ENCODE assay signal across 8 cellular contexts in genomic region chr17:76547183-76547641, GRCh38. TPM values are rescaled to one million over a fixed set of nuclear protein-coding genes. Genes with fewer than 3 reads are reported as not detected.
DNase-seq lines count a peak whose midpoint lies in the region; ATAC-seq and TF ChIP-seq lines count a peak whose summit lies in the region.

No MANE protein-coding gene starts in this region.

- H3K9me3 ChIP-seq in CD4-positive, alpha-beta memory T cell (ENCODE audit: control insufficient read depth in 1 of 2, low read length in 2 of 2), result no peaks in the 10 kb centered on the region

- no peaks in the 10 kb centered on the region for H3K9me3 Mint-ChIP-seq in CD4-positive, alpha-beta memory T cell
- no peaks in the 10 kb centered on the region for H3K9me3 Mint-ChIP-seq in activated naive CD4-positive, alpha-beta T cell treated with anti-CD3 and anti-CD28 coated beads, Interleukin-2, amount 50 U/mL, for 72 hours

- peak overlapping the region in 1 of 7 donors; percentile 38 for H3K27ac Mint-ChIP-seq in CD4-positive, alpha-beta memory T cell
- H3K27ac Mint-ChIP-seq in activated naive CD4-positive, alpha-beta T cell treated with anti-CD3 and anti-CD28 coated beads, Interleukin-2, amount 50 U/mL, for 72 hours, result no peak overlapping the region

- no peak overlapping the region for H3K27ac ChIP-seq in CD4-positive, alpha-beta memory T cell (ENCODE audit: low read depth, low read length)

- no peak overlapping the region for H3K4me3 ChIP-seq in CD4-positive, alpha-beta memory T cell (ENCODE audit: low read length in 2 of 2)

- H3K36me3 ChIP-seq in CD4-positive, alpha-beta memory T cell (ENCODE audit: insufficient read depth, low read length), result no peaks in the 10 kb centered on the region

- peaks cover 0 to 2% (median 0%) of the 10 kb centered on the region in 4 donors for H3K4me1 Mint-ChIP-seq in CD4-positive, alpha-beta memory T cell

- no peak overlapping the region for H3K4me3 Mint-ChIP-seq in CD4-positive, alpha-beta memory T cell

- peaks cover 7% of the 10 kb centered on the region for H3K4me1 ChIP-seq in CD4-positive, alpha-beta memory T cell (ENCODE audit: insufficient read depth, low read length)

- no peaks in the 10 kb centered on the region for H3K36me3 Mint-ChIP-seq in CD4-positive, alpha-beta memory T cell
- no peaks in the 10 kb centered on the region for H3K36me3 Mint-ChIP-seq in activated naive CD4-positive, alpha-beta T cell treated with anti-CD3 and anti-CD28 coated beads, Interleukin-2, amount 50 U/mL, for 72 hours

- intact Hi-C loops in CD4-positive, alpha-beta memory T cell (cut with micrococcal nuclease), result loop anchor here (1.0 kb wide), 3 partner anchors 24 to 139 kb away; no protein-coding TSS in a partner anchor
- intact Hi-C loops in head of caudate nucleus (cut with DNase I) (no loop called here), posterior cingulate gyrus (cut with DNase I) (loop anchor here (1.0 kb wide), 1 partner anchor 24 kb away; no protein-coding TSS in a partner anchor), posterior vena cava (cut with DNase I) (no loop called here)

- POLR2A ChIA-PET in CD4-positive, alpha-beta memory T cell (lab: Charles Lee; ENCODE audit: partially characterized antibody), result interaction anchor here (0.5 to 2.6 kb wide), 5 partner anchors 10 to 75 kb away, joined by 3 to 18 read pairs (median 6); no protein-coding TSS in a partner anchor
- POLR2A ChIA-PET in HEK293T (lab: Yijun Ruan, JAX), result interaction anchor here (0.8 to 1.4 kb wide), 4 partner anchors 11 to 26 kb away, joined by 3 to 6 read pairs (median 4); no protein-coding TSS in a partner anchor

- no peaks in the 10 kb centered on the region for H3K27me3 ChIP-seq in CD4-positive, alpha-beta memory T cell (ENCODE audit: insufficient read depth, low read length)

- CTCF ChIA-PET in CD4-positive, alpha-beta memory T cell (lab: Charles Lee; ENCODE audit: partially characterized antibody), result interaction anchor here (0.8 to 3.5 kb wide), 21 partner anchors 11 to 167 kb away, joined by 3 to 80 read pairs (median 5); partner anchors contain the start of genes AANAT and ST6GALNAC2
- CTCF ChIA-PET in HEK293T (lab: Yijun Ruan, JAX), result interaction anchor here (0.6 to 2.9 kb wide), 6 partner anchors 10 to 40 kb away, joined by 3 to 37 read pairs (median 4); no protein-coding TSS in a partner anchor

- ATAC-seq in activated naive CD4-positive, alpha-beta T cell treated with anti-CD3 and anti-CD28 coated beads, Interleukin-2, amount 50 U/mL, for 72 hours, result peak; percentile 75 to 92

- H3K27me3 Mint-ChIP-seq in CD4-positive, alpha-beta memory T cell, result peaks cover 6% of the 10 kb centered on the region in 2 donors

- DNase-seq in CD4-positive, alpha-beta memory T cell, result peak; percentile 37 to 62 (median 59)
- DNase-seq in HEK293T (ENCODE audit: extremely low spot score) (peak; percentile 74), RPMI7951 (ENCODE audit: low read depth) (peak; percentile 77), head of caudate nucleus (peak; percentile 50 to 93 (median 80)), posterior cingulate gyrus (peak in 8 of 10 donors; percentile 61 to 93 (median 76)), posterior vena cava (ENCODE audit: low spot score) (no peak), DMS79 (lab: John Stamatoyannopoulos, UW) (no peak)
- peak in 1 of 2 donors; percentile 64 for DNase-seq in activated naive CD4-positive, alpha-beta T cell treated with anti-CD3 and anti-CD28 coated beads, Interleukin-2, amount 50 U/mL, for 72 hours (ENCODE audit: low spot score in 2 of 2)

TF ChIP-seq in HEK293T, 16 proteins besides CTCF, POLR2A, EP300 and RAD21:
- TF ChIP-seq CTBP1 (IDR thresholded peaks at IDR 0.05; ENCODE audit: borderline replicate concordance), result no peak
- TF ChIP-seq PKNOX1 (IDR thresholded peaks at IDR 0.05), result peak; percentile 61

RNA-seq across cellular contexts. Expression of gene PRCD, which starts 7.4 kb away (rescaled TPM):
- total RNA-seq in CD4-positive, alpha-beta memory T cell, result not detected
- not detected for polyA plus RNA-seq in CD4-positive, alpha-beta memory T cell
- under 0.01 and 0.48 TPM in 2 replicates for total RNA-seq in RPMI7951 (2014; rRNA removed; shearing (Covaris generic))
- not detected for total RNA-seq in activated naive CD4-positive, alpha-beta T cell treated with anti-CD3 and anti-CD28 coated beads, Interleukin-2, amount 50 U/mL, for 72 hours
- 1 to 10 TPM; 1.6 to 4.7 TPM for total RNA-seq in posterior vena cava

RNA-seq across cellular contexts. Expression of gene CYGB, which starts 9.7 kb away (rescaled TPM):
- not detected for total RNA-seq in CD4-positive, alpha-beta memory T cell
- not detected for polyA plus RNA-seq in CD4-positive, alpha-beta memory T cell
- total RNA-seq in RPMI7951 (2014; rRNA removed; shearing (Covaris generic)), result 1.1 and 2.0 TPM in 2 replicates
- total RNA-seq in activated naive CD4-positive, alpha-beta T cell treated with anti-CD3 and anti-CD28 coated beads, Interleukin-2, amount 50 U/mL, for 72 hours, result not detected
- 10 to 100 TPM; 16.3 to 24.5 TPM for total RNA-seq in posterior vena cava

RNA-seq across cellular contexts. Expression of gene ST6GALNAC2, which starts 38.4 kb away (rescaled TPM):
- total RNA-seq in CD4-positive, alpha-beta memory T cell, result 1 to 10 TPM; 3.3 to 3.6 TPM
- polyA plus RNA-seq in CD4-positive, alpha-beta memory T cell, result 1 to 10 TPM in 1 of 2 donors, under 1 TPM in 1; 0.95 to 2.4 TPM
- 10.7 and 11.4 TPM in 2 replicates for total RNA-seq in RPMI7951 (2014; rRNA removed; shearing (Covaris generic))
- not detected for total RNA-seq in activated naive CD4-positive, alpha-beta T cell treated with anti-CD3 and anti-CD28 coated beads, Interleukin-2, amount 50 U/mL, for 72 hours
- total RNA-seq in posterior vena cava, result 1 to 10 TPM; 3.0 to 3.1 TPM

RNA-seq across cellular contexts. Expression of gene RHBDF2, which starts 46.0 kb away (rescaled TPM):
- 10 to 100 TPM; 50.0 to 62.2 TPM for total RNA-seq in CD4-positive, alpha-beta memory T cell
- polyA plus RNA-seq in CD4-positive, alpha-beta memory T cell, result 10 to 100 TPM in 1 of 2 donors, 1 to 10 TPM in 1; 5.4 to 15.2 TPM
- 22.6 and 24.0 TPM in 2 replicates for total RNA-seq in RPMI7951 (2014; rRNA removed; shearing (Covaris generic))
- 10 to 100 TPM; 30.4 to 43.1 TPM for total RNA-seq in activated naive CD4-positive, alpha-beta T cell treated with anti-CD3 and anti-CD28 coated beads, Interleukin-2, amount 50 U/mL, for 72 hours
- total RNA-seq in posterior vena cava, result 10 to 100 TPM; 26.7 to 31.4 TPM

Comparison
In these comparisons a context has a peak if more than half of its experiments do, and no peak if none do; other contexts are left out.
1. DNase-seq: peak in CD4-positive, alpha-beta memory T cell (5 of 5), HEK293T (single experiment), RPMI7951 (single experiment), head of caudate nucleus (42 of 42) and posterior cingulate gyrus (8 of 10); none in posterior vena cava (single experiment) and DMS79 (single experiment).
2. intact Hi-C loops: an anchor here in CD4-positive, alpha-beta memory T cell (1.0 kb wide) and posterior cingulate gyrus (1.0 kb wide); none called in head of caudate nucleus and posterior vena cava.